In the genomic region with DNA sequence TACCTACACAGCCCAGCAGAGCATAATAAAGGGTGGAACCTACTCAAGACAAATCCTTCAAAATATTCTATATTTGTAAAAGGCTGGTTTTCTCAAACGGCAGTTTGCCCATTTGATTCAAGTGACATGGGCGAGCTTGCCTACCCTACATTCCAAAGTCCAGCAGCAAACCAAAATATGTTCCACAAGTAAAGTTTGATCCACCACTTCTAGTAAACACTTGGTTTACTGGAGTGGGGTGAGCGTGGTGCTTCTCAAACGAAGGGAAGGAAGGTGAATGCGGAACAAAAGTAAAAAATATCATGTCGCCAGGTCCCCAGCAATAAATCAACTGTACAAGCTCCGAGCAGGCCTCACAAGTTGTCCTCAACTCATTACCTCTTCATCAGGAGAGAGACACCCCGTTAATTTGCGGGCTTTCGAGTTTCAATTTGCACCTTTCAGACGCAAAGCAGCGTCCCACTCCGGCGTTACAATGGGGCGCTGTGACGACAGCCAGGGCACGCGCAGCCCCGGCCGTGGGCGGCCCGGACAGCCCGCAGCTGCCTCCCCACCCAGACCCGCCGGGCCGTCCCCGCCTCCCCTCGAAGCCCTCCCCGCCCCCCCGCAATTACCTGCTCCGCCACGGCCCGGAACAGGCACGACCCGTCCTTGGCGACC, we compare ENCODE assay signal across 8 cellular contexts. TPM values are rescaled to one million over a fixed set of nuclear protein-coding genes. Genes with fewer than 3 reads are reported as not detected.
DNase-seq lines count a peak whose midpoint lies in the region; ATAC-seq and TF ChIP-seq lines count a peak whose summit lies in the region.

No MANE protein-coding gene starts in this region.

- H3K27me3 ChIP-seq in gastroesophageal sphincter, result no peaks in the 10 kb centered on the region

- no peaks in the 10 kb centered on the region for H3K36me3 ChIP-seq in gastroesophageal sphincter

- ATAC-seq in HG03159 (IDR thresholded peaks at IDR 0.05; ENCODE audit: unreplicated experiment) (peak; percentile 40), gastroesophageal sphincter (peak; percentile 37)

- CTCF ChIA-PET in RWPE1 (lab: Yijun Ruan, JAX), result interaction anchor here (0.6 kb wide), 2 partner anchors 14 to 438 kb away, joined by 3 read pairs; no protein-coding TSS in a partner anchor

- in situ Hi-C loops in GM18951 (cut with MboI; ENCODE audit: low sequenced_read_pairs, unreplicated experiment), result no loop called here

- TF ChIP-seq CTCF in AG10803 (conservative IDR thresholded peaks at IDR 0.05; ENCODE audit: low read length), result no peak
- no peak for TF ChIP-seq CTCF in RWPE1 (conservative IDR thresholded peaks at IDR 0.05; ENCODE audit: low read depth)
- peak in 1 of 4 experiments; percentile 18 for TF ChIP-seq CTCF in gastroesophageal sphincter (IDR thresholded peaks at IDR 0.05)

- H3K27ac ChIP-seq in RWPE1 (peak overlapping the region; percentile 92), gastroesophageal sphincter (peak overlapping the region; percentile 91 to 98 (median 94)), temporal lobe (ENCODE audit: low read depth, low read length) (peak overlapping the region; percentile 73)

- peak; percentile 44 for DNase-seq in AG10803 (ENCODE audit: low read depth)
- peak; percentile 50 for DNase-seq in RWPE1 (ENCODE audit: low spot score)
- peak; percentile 47 to 58 (median 51) for DNase-seq in activated naive CD4-positive, alpha-beta T cell (lab: John Stamatoyannopoulos, UW)
- peak; percentile 34 for DNase-seq in occipital lobe (lab: John Stamatoyannopoulos, UW)

- peak overlapping the region; percentile 83 for H3K4me3 ChIP-seq in AG10803 (ENCODE audit: low read length)
- H3K4me3 ChIP-seq in gastroesophageal sphincter, result peak overlapping the region; percentile 57 to 76

- H3K4me1 ChIP-seq in gastroesophageal sphincter, result peaks cover 6 to 50% (median 13%) of the 10 kb centered on the region in 3 donors

- POLR2A ChIA-PET in RWPE1 (lab: Yijun Ruan, JAX; ENCODE audit: low non-redundant PET), result no interaction called here

- H3K9me3 ChIP-seq in gastroesophageal sphincter, result no peaks in the 10 kb centered on the region

- WGBS in gastroesophageal sphincter (ENCODE audit: low coverage in 1 of 2), 2 donors, result 1% methylated on average over 11 to 12 of the region's 36 CpGs

- TF ChIP-seq POLR2A in GM18951 (IDR thresholded peaks at IDR 0.05; ENCODE audit: extremely low read depth, insufficient read depth, insufficient read length) (peak; percentile 59), gastroesophageal sphincter (IDR thresholded peaks at IDR 0.05) (peak in 1 of 2 donors; percentile 29)

- TF ChIP-seq EP300 in gastroesophageal sphincter (IDR thresholded peaks at IDR 0.05), result no peak

RNA-seq across cellular contexts. Expression of gene OTUD4, which starts 1.1 kb away (rescaled TPM):
- total RNA-seq in gastroesophageal sphincter (10 to 100 TPM; 27.3 to 53.1 (median 39.1) TPM), occipital lobe (54.0 TPM), temporal lobe (31.5 TPM)

Comparison
In these comparisons a context has a peak if more than half of its experiments do, and no peak if none do; other contexts are left out.
1. Peak in every context shown above with its lines: DNase-seq, ATAC-seq, H3K4me3 ChIP-seq and H3K27ac ChIP-seq.